In genomic region chr2:9675369-9676351, GRCh38 we compare ENCODE assay signal across 9 cellular contexts. TPM values are rescaled to one million over a fixed set of nuclear protein-coding genes. Genes with fewer than 3 reads are reported as not detected.
DNase-seq lines count a peak whose midpoint lies in the region; TF ChIP-seq lines count a peak whose summit lies in the region.
"Had no signal": no experiment of that assay in that cellular context is flagged by ENCODE, and none has a peak within 500 bp of the region (broad histone marks: within the 10 kb centered on the region; RNA-seq: fewer than 3 reads in every experiment).

No MANE protein-coding gene starts in this region.

- H3K9me3 ChIP-seq in PC-9 (ENCODE audit: insufficient read depth, low read depth) (no peaks in the 10 kb centered on the region), OCI-LY7 (ENCODE audit: low read length) (no peaks in the 10 kb centered on the region)

- DNase-seq in GM04503 (ENCODE audit: low read depth) (peak; percentile 96), PC-9 (peak; percentile 29 to 98), epithelial cell of prostate (ENCODE audit: low read depth, low spot score) (peak; percentile 69), osteocyte (ENCODE audit: extremely low spot score, unreplicated experiment) (no peak), NCI-H2081 (lab: John Stamatoyannopoulos, UW) (no peak), NCI-H345 treated with DMSO at 0.1 percent for 48 hours (lab: John Stamatoyannopoulos, UW; ENCODE audit: unreplicated experiment) (no peak), NCI-H1930 (lab: John Stamatoyannopoulos, UW) (no peak), OCI-LY7 (ENCODE audit: low spot score) (no peak)

- H3K4me2 ChIP-seq in PC-9 (peak overlapping the region; percentile 73), OCI-LY7 (ENCODE audit: low read length) (no peak overlapping the region)

- H3K27me3 Mint-ChIP-seq in osteocyte (ENCODE audit: unreplicated experiment), result no peaks in the 10 kb centered on the region

- peak overlapping the region; percentile 71 for H3K27ac Mint-ChIP-seq in osteocyte (ENCODE audit: unreplicated experiment)
- H3K27ac Mint-ChIP-seq: dendritic cell treated with granulocyte-macrophage colony-stimulating factor and Interleukin-4, amounts not matched to agents 40 ng/mL and 50 ng/mL, for 4 days had no signal

- H3K27ac ChIP-seq in PC-9 (peak overlapping the region; percentile 60), epithelial cell of prostate (peak overlapping the region; percentile 34), OCI-LY7 (ENCODE audit: low read depth, low read length, poor library complexity, severe bottlenecking) (no peak overlapping the region)

- peak overlapping the region; percentile 40; the same call in 1 of the 2 replicates for H3K4me3 ChIP-seq in PC-9
- no peak overlapping the region for H3K4me3 ChIP-seq in OCI-LY7 (ENCODE audit: low read depth, low read length, poor library complexity, severe bottlenecking)

- peaks cover 21% of the 10 kb centered on the region for H3F3A ChIP-seq in PC-9 (ENCODE audit: insufficient read depth, low read depth)

- no peaks in the 10 kb centered on the region for H3K36me3 Mint-ChIP-seq in osteocyte (ENCODE audit: unreplicated experiment)

- H3K4me3 Mint-ChIP-seq in osteocyte (ENCODE audit: unreplicated experiment), result peak overlapping the region; percentile 50
- H3K4me3 Mint-ChIP-seq: dendritic cell treated with granulocyte-macrophage colony-stimulating factor and Interleukin-4, amounts not matched to agents 40 ng/mL and 50 ng/mL, for 4 days had no signal

- POLR2A ChIA-PET in PC-9 (lab: Charles Lee; ENCODE audit: unreplicated experiment) (interaction anchor here (0.6 to 1.0 kb wide), 4 partner anchors 45 to 144 kb away, joined by 3 to 13 read pairs (median 4); partner anchors contain the start of gene YWHAQ), OCI-LY7 (lab: Charles Lee) (no interaction called here)

- BruUV-seq in PC-9 (replicated peaks; lab: Mats Ljungman, UMichigan), result no TSS peak
- no TSS peak for BruUV-seq in OCI-LY7 (replicated peaks; lab: Mats Ljungman, UMichigan)

- H3K4me1 ChIP-seq in PC-9 (replicated peaks; ENCODE audit: insufficient read depth) (peaks cover 23% of the 10 kb centered on the region), OCI-LY7 (ENCODE audit: insufficient read depth, low read length, poor library complexity, severe bottlenecking) (no peaks in the 10 kb centered on the region)

- H3K36me3 ChIP-seq in PC-9 (ENCODE audit: low read depth) (no peaks in the 10 kb centered on the region), OCI-LY7 (ENCODE audit: insufficient read depth, low read length) (no peaks in the 10 kb centered on the region)

- H3K27me3 ChIP-seq in PC-9 (ENCODE audit: insufficient read depth, low read depth), result no peaks in the 10 kb centered on the region

- H4K20me1 ChIP-seq in PC-9 (ENCODE audit: insufficient read depth) (no peaks in the 10 kb centered on the region), OCI-LY7 (ENCODE audit: insufficient read depth, low read length) (no peaks in the 10 kb centered on the region)

- H3K9me2 ChIP-seq in PC-9 (ENCODE audit: insufficient read depth) (no peaks in the 10 kb centered on the region), OCI-LY7 (ENCODE audit: insufficient read depth, low read length) (no peaks in the 10 kb centered on the region)

- peaks cover 23% of the 10 kb centered on the region for H3K4me1 Mint-ChIP-seq in osteocyte (ENCODE audit: unreplicated experiment)

- H3K79me2 ChIP-seq in PC-9 (ENCODE audit: low read depth) (no peaks in the 10 kb centered on the region), OCI-LY7 (ENCODE audit: insufficient read depth, low read depth, low read length) (no peaks in the 10 kb centered on the region)

- intact Hi-C loops in PC-9 (cut with micrococcal nuclease; ENCODE audit: unreplicated experiment) (loop anchor here (1.0 kb wide), 1 partner anchor 28 kb away; no protein-coding TSS in a partner anchor), OCI-LY7 (cut with micrococcal nuclease; ENCODE audit: unreplicated experiment) (no loop called here)

- H2AFZ ChIP-seq in PC-9, result peak overlapping the region; percentile 74
- no peak overlapping the region for H2AFZ ChIP-seq in OCI-LY7 (ENCODE audit: low read length)

- CTCF ChIA-PET in PC-9 (lab: Charles Lee), result no interaction called here
- CTCF ChIA-PET in OCI-LY7 (lab: Charles Lee; ENCODE audit: unreplicated experiment), result no interaction called here

- H3K9me3 Mint-ChIP-seq in osteocyte (ENCODE audit: unreplicated experiment), result no peaks in the 10 kb centered on the region

- TF ChIP-seq CTCF in PC-9 (conservative IDR thresholded peaks at IDR 0.05) (no peak), osteocyte (IDR thresholded peaks at IDR 0.05) (no peak), OCI-LY7 (conservative IDR thresholded peaks at IDR 0.05; ENCODE audit: low read length) (no peak)

RNA-seq across cellular contexts. Expression of gene YWHAQ, which starts 44.9 kb away (rescaled TPM):
- 353 and 373 TPM in 2 replicates for total RNA-seq in PC-9 (2021)
- total RNA-seq in osteocyte, result 296 and 307 TPM in 2 replicates
- 152 and 181 TPM in 2 replicates for total RNA-seq in OCI-LY7 (2014; rRNA removed; shearing (Covaris generic))
- total RNA-seq in OCI-LY7 (2022), result 252 and 268 TPM in 2 replicates

Comparison
In these comparisons a context has a peak if more than half of its experiments do, and no peak if none do; other contexts are left out.
1. DNase-seq: peak in GM04503 (single experiment), PC-9 (2 of 2) and epithelial cell of prostate (single experiment); none in osteocyte (single experiment), NCI-H2081 (0 of 2), NCI-H345 treated with DMSO at 0.1 percent for 48 hours (single experiment), NCI-H1930 (0 of 2) and OCI-LY7 (single experiment).